18 cellular contexts compared by ENCODE assay signal in the genomic region with DNA sequence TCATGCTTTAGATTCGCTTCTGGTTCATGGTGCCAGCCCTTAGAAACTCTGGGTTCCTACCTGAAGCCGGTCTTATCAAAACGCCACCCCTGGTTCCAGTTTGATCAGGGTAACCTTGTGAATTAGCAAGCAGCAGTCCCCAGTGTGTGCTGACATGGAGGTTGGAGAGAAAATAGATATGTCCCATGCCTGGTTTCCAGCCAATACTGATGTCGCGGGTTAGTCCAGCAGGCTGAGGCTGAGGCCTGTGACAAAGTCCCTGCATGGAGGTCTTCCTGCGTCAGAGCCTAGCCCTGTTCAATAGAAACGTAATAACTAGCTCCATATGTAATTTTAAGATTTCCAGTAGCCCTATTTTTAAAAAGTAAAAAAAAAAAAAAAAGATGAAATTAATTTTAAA. TPM values are rescaled to one million over a fixed set of nuclear protein-coding genes. Genes with fewer than 3 reads are reported as not detected.
DNase-seq lines count a peak whose midpoint lies in the region; ATAC-seq and TF ChIP-seq lines count a peak whose summit lies in the region.
"Had no signal": no experiment of that assay in that cellular context is flagged by ENCODE, and none has a peak within 500 bp of the region (broad histone marks: within the 10 kb centered on the region; RNA-seq: fewer than 3 reads in every experiment).

No MANE protein-coding gene starts in this region.

- POLR2A ChIA-PET in CD8-positive, alpha-beta T cell (lab: Charles Lee), result interaction anchor here (0.8 to 2.6 kb wide), 3 partner anchors 9 to 28 kb away, joined by 3 to 9 read pairs (median 3); a partner anchor contains a TSS
- POLR2A ChIA-PET in naive thymus-derived CD4-positive, alpha-beta T cell (lab: Charles Lee), result interaction anchor here (0.9 to 2.0 kb wide), 7 partner anchors 17 to 54 kb away, joined by 3 to 9 read pairs (median 4); a partner anchor contains a TSS

- no peak for TF ChIP-seq POLR2A in uterus (IDR thresholded peaks at IDR 0.05)

- H3K36me3 Mint-ChIP-seq in CD8-positive, alpha-beta T cell, result peaks cover 79% of the 10 kb centered on the region
- peaks cover 49% of the 10 kb centered on the region for H3K36me3 Mint-ChIP-seq in activated T-helper 1 cell treated with anti-CD3 and anti-CD28 coated beads, Interleukin-12 subunit alpha, Interleukin-12 subunit beta, Interleukin-2, Interleukin-4 antibody, amounts not matched to agents 30 ng/mL and 10 ng/mL and 1 ng/mL, durations not matched to agents 14 hours and 24 hours and 36 hours (ENCODE audit: low read depth)
- peaks cover 13 to 48% (median 21%) of the 10 kb centered on the region in 5 donors for H3K36me3 Mint-ChIP-seq in naive thymus-derived CD4-positive, alpha-beta T cell

- H3K27ac ChIP-seq in CD8-positive, alpha-beta T cell (ENCODE audit: low read depth, low read length), result no peak overlapping the region
- H3K27ac ChIP-seq in naive thymus-derived CD4-positive, alpha-beta T cell (ENCODE audit: low read depth, low read length), result peak overlapping the region; percentile 30
- H3K27ac ChIP-seq in uterus, result no peak overlapping the region
- H3K27ac ChIP-seq: VCaP had no signal

- peaks cover 21% of the 10 kb centered on the region for H3K4me1 ChIP-seq in CD8-positive, alpha-beta T cell (ENCODE audit: insufficient read depth, low read length)
- H3K4me1 ChIP-seq in naive thymus-derived CD4-positive, alpha-beta T cell (ENCODE audit: control insufficient read depth in 2 of 2, insufficient read depth in 2 of 2, low read length in 2 of 2), result peaks cover 13 to 15% of the 10 kb centered on the region in 2 donors
- H3K4me1 ChIP-seq in uterus, result no peaks in the 10 kb centered on the region

- H3K4me3 Mint-ChIP-seq in CD8-positive, alpha-beta T cell, result no peak overlapping the region
- H3K4me3 Mint-ChIP-seq in activated T-helper 1 cell treated with anti-CD3 and anti-CD28 coated beads, Interleukin-12 subunit alpha, Interleukin-12 subunit beta, Interleukin-2, Interleukin-4 antibody, amounts not matched to agents 30 ng/mL and 10 ng/mL and 1 ng/mL, durations not matched to agents 14 hours and 24 hours and 36 hours, result no peak overlapping the region
- H3K4me3 Mint-ChIP-seq in naive thymus-derived CD4-positive, alpha-beta T cell, result peak overlapping the region in 4 of 10 donors; percentile 5 to 78 (median 32)

- H3K4me1 Mint-ChIP-seq in CD8-positive, alpha-beta T cell (ENCODE audit: low read depth), result peaks cover 43% of the 10 kb centered on the region
- peaks cover 65% of the 10 kb centered on the region for H3K4me1 Mint-ChIP-seq in activated T-helper 1 cell treated with anti-CD3 and anti-CD28 coated beads, Interleukin-12 subunit alpha, Interleukin-12 subunit beta, Interleukin-2, Interleukin-4 antibody, amounts not matched to agents 30 ng/mL and 10 ng/mL and 1 ng/mL, durations not matched to agents 14 hours and 24 hours and 36 hours (ENCODE audit: low read depth)
- H3K4me1 Mint-ChIP-seq in naive thymus-derived CD4-positive, alpha-beta T cell, result peaks cover 22 to 54% (median 50%) of the 10 kb centered on the region in 7 donors

- H3K9me3 ChIP-seq in CD8-positive, alpha-beta T cell (ENCODE audit: low read length), result no peaks in the 10 kb centered on the region
- no peaks in the 10 kb centered on the region for H3K9me3 ChIP-seq in naive thymus-derived CD4-positive, alpha-beta T cell (ENCODE audit: control insufficient read depth in 2 of 3, low read length in 3 of 3)
- no peaks in the 10 kb centered on the region for H3K9me3 ChIP-seq in uterus
- H3K9me3 ChIP-seq: Peyer's patch had no signal

- H3K27ac Mint-ChIP-seq in CD8-positive, alpha-beta T cell, result peak overlapping the region; percentile 73
- peak overlapping the region; percentile 44 for H3K27ac Mint-ChIP-seq in activated T-helper 1 cell treated with anti-CD3 and anti-CD28 coated beads, Interleukin-12 subunit alpha, Interleukin-12 subunit beta, Interleukin-2, Interleukin-4 antibody, amounts not matched to agents 30 ng/mL and 10 ng/mL and 1 ng/mL, durations not matched to agents 14 hours and 24 hours and 36 hours
- H3K27ac Mint-ChIP-seq in naive thymus-derived CD4-positive, alpha-beta T cell, result peak overlapping the region; percentile 60 to 95 (median 89)
- H3K27ac Mint-ChIP-seq: progenitor cell of endocrine pancreas had no signal

- CTCF ChIA-PET in CD8-positive, alpha-beta T cell (lab: Charles Lee), result interaction anchor here (1.1 to 2.3 kb wide), 9 partner anchors 9 to 85 kb away, joined by 3 to 14 read pairs (median 4); a partner anchor contains a TSS
- CTCF ChIA-PET in naive thymus-derived CD4-positive, alpha-beta T cell (lab: Charles Lee), result interaction anchor here (0.7 to 2.1 kb wide), 5 partner anchors 9 to 89 kb away, joined by 3 to 7 read pairs (median 3); no protein-coding TSS in a partner anchor

- H3K27me3 Mint-ChIP-seq in CD8-positive, alpha-beta T cell (ENCODE audit: low read depth), result no peaks in the 10 kb centered on the region
- H3K27me3 Mint-ChIP-seq in activated T-helper 1 cell treated with anti-CD3 and anti-CD28 coated beads, Interleukin-12 subunit alpha, Interleukin-12 subunit beta, Interleukin-2, Interleukin-4 antibody, amounts not matched to agents 30 ng/mL and 10 ng/mL and 1 ng/mL, durations not matched to agents 14 hours and 24 hours and 36 hours (ENCODE audit: insufficient read depth), result no peaks in the 10 kb centered on the region
- H3K27me3 Mint-ChIP-seq in naive thymus-derived CD4-positive, alpha-beta T cell, result no peaks in the 10 kb centered on the region

- intact Hi-C loops in CD8-positive, alpha-beta T cell (cut with DNase I, micrococcal nuclease), result loop anchor here in 1 of 2 experiments (10.0 kb wide), 1 partner anchor 640 kb away; a partner anchor contains a TSS
- intact Hi-C loops in activated T-helper 1 cell treated with anti-CD3 and anti-CD28 coated beads, Interleukin-12 subunit alpha, Interleukin-12 subunit beta, Interleukin-2, Interleukin-4 antibody, amounts not matched to agents 30 ng/mL and 10 ng/mL and 1 ng/mL, durations not matched to agents 14 hours and 24 hours and 36 hours (cut with micrococcal nuclease), result no loop called here
- intact Hi-C loops in naive thymus-derived CD4-positive, alpha-beta T cell (cut with micrococcal nuclease), result loop anchor here (10.0 kb wide), 3 partner anchors 190 to 640 kb away; a partner anchor contains a TSS
- intact Hi-C loops in uterus (cut with DNase I; ENCODE audit: low total_unique reads), result no loop called here

- no peaks in the 10 kb centered on the region for H3K27me3 ChIP-seq in CD8-positive, alpha-beta T cell (ENCODE audit: insufficient read depth, low read length)
- no peaks in the 10 kb centered on the region for H3K27me3 ChIP-seq in naive thymus-derived CD4-positive, alpha-beta T cell (ENCODE audit: control insufficient read depth in 2 of 2, insufficient read depth in 2 of 2, low read length in 2 of 2)
- H3K27me3 ChIP-seq in uterus, result no peaks in the 10 kb centered on the region
- H3K27me3 ChIP-seq: Peyer's patch had no signal

- no peak for TF ChIP-seq CTCF in CD8-positive, alpha-beta T cell (IDR thresholded peaks at IDR 0.05)
- no peak for TF ChIP-seq CTCF in uterus (IDR thresholded peaks at IDR 0.05)

- H3K36me3 ChIP-seq in CD8-positive, alpha-beta T cell (ENCODE audit: insufficient read depth, low read length), result peaks cover 17% of the 10 kb centered on the region
- peaks cover 3 to 53% (median 10%) of the 10 kb centered on the region in 3 experiments for H3K36me3 ChIP-seq in naive thymus-derived CD4-positive, alpha-beta T cell (ENCODE audit: control insufficient read depth in 2 of 3, insufficient read depth in 3 of 3, low read length in 3 of 3)
- H3K36me3 ChIP-seq in uterus, result no peaks in the 10 kb centered on the region

- H3K9me3 Mint-ChIP-seq in CD8-positive, alpha-beta T cell, result no peaks in the 10 kb centered on the region
- H3K9me3 Mint-ChIP-seq in activated T-helper 1 cell treated with anti-CD3 and anti-CD28 coated beads, Interleukin-12 subunit alpha, Interleukin-12 subunit beta, Interleukin-2, Interleukin-4 antibody, amounts not matched to agents 30 ng/mL and 10 ng/mL and 1 ng/mL, durations not matched to agents 14 hours and 24 hours and 36 hours, result no peaks in the 10 kb centered on the region
- no peaks in the 10 kb centered on the region for H3K9me3 Mint-ChIP-seq in naive thymus-derived CD4-positive, alpha-beta T cell

- H3K4me3 ChIP-seq in CD8-positive, alpha-beta T cell (ENCODE audit: low read depth, low read length), result no peak overlapping the region
- H3K4me3 ChIP-seq in naive thymus-derived CD4-positive, alpha-beta T cell (ENCODE audit: low read length), result no peak overlapping the region
- H3K4me3 ChIP-seq in uterus, result no peak overlapping the region
- H3K4me3 ChIP-seq: Peyer's patch had no signal

- peak; percentile 40 for DNase-seq in activated CD8-positive, alpha-beta memory T cell treated with anti-CD3 and anti-CD28 coated beads, Interleukin-2, amount 50 U/mL, for 48 hours
- no peak for DNase-seq in activated CD8-positive, alpha-beta memory T cell treated with anti-CD3 and anti-CD28 coated beads, Interleukin-2, amount 50 U/mL, for 4 hours
- DNase-seq in CD8-positive, alpha-beta T cell, result no peak
- no peak for DNase-seq in activated T-helper 1 cell treated with anti-CD3 and anti-CD28 coated beads, Interleukin-12 subunit alpha, Interleukin-12 subunit beta, Interleukin-2, Interleukin-4 antibody, amounts not matched to agents 30 ng/mL and 10 ng/mL and 1 ng/mL, durations not matched to agents 14 hours and 24 hours and 36 hours (ENCODE audit: low spot score)
- no peak for DNase-seq in naive thymus-derived CD4-positive, alpha-beta T cell
- no peak for DNase-seq in stimulated activated CD4-positive, alpha-beta T cell treated with anti-CD3 and anti-CD28 coated beads, Interleukin-2, amount 100 ng/mL, for 24 hours
- DNase-seq in NCI-H226, result no peak
- no peak for DNase-seq in uterus
- DNase-seq: ACHN, anterior cingulate cortex, COR-L47, KBM-7, NCI-H1417, NCI-H2171 treated with DMSO at 0.1 percent for 48 hours, NCI-H82, Peyer's patch had no signal

- no peak for ATAC-seq in CD8-positive, alpha-beta T cell
- no peak for ATAC-seq in naive thymus-derived CD4-positive, alpha-beta T cell

RNA-seq across cellular contexts. Expression of a gene that starts 28.2 kb away (rescaled TPM):
- total RNA-seq in CD8-positive, alpha-beta T cell, result 100 to 1,000 TPM; 125 to 126 TPM
- total RNA-seq in activated T-helper 1 cell treated with anti-CD3 and anti-CD28 coated beads, Interleukin-12 subunit alpha, Interleukin-12 subunit beta, Interleukin-2, Interleukin-4 antibody, amounts not matched to agents 30 ng/mL and 10 ng/mL and 1 ng/mL, durations not matched to agents 14 hours and 24 hours and 36 hours, result 46.0 and 49.5 TPM in 2 replicates
- 10 to 100 TPM; 68.6 to 88.1 (median 76.7) TPM for total RNA-seq in naive thymus-derived CD4-positive, alpha-beta T cell
- polyA plus RNA-seq in naive thymus-derived CD4-positive, alpha-beta T cell, result 10 to 100 TPM; 25.5 to 26.7 TPM
- 10 to 100 TPM; 19.0 to 52.3 (median 30.5) TPM for total RNA-seq in uterus

Comparison
In these comparisons a context has a peak if more than half of its experiments do, and no peak if none do; other contexts are left out.
1. intact Hi-C loops: an anchor here in naive thymus-derived CD4-positive, alpha-beta T cell (10.0 kb wide); none called in activated T-helper 1 cell treated with anti-CD3 and anti-CD28 coated beads, Interleukin-12 subunit alpha, Interleukin-12 subunit beta, Interleukin-2, Interleukin-4 antibody, amounts not matched to agents 30 ng/mL and 10 ng/mL and 1 ng/mL, durations not matched to agents 14 hours and 24 hours and 36 hours and uterus.